In the genomic region with DNA sequence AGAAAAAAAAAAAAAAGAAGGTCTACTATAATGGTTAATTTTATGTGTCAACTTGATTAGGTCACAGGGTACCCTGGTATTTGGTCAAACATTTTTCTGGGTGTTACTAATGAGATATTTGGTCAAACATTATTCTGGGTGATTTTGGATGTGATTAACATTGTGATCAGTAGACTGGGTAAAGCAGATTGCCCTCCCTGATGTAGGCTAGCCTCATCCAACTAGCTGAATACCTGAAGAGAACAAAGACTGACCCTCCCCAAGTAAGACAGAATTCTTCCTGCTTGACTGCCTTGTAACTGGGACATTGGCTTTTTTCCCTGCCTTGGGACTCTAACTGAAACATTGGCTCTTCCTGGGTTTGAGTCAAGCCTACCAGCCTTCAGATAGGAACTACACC, we compare ENCODE assay signal across 26 cellular contexts.
"Had no signal": no experiment of that assay in that cellular context is flagged by ENCODE, and none has a peak within 500 bp of the region (broad histone marks: within the 10 kb centered on the region; RNA-seq: fewer than 3 reads in every experiment).

No MANE protein-coding gene starts in this region.

- H3K27me3 ChIP-seq: breast epithelium had no signal

- H2AFZ ChIP-seq: parathyroid adenoma had no signal

- H3K79me2 ChIP-seq: parathyroid adenoma had no signal

- H3K9me3 ChIP-seq: breast epithelium, thoracic aorta had no signal

- H3K4me1 ChIP-seq: breast epithelium, parathyroid adenoma had no signal

- H3K9me3 Mint-ChIP-seq: activated B cell treated with CpG ODN at 0.5 μM for 24 hours; naive thymus-derived CD4-positive, alpha-beta T cell; neural crest cell; stimulated activated naive CD8-positive, alpha-beta T cell treated with anti-CD3 and anti-CD28 coated beads, Interleukin-15, Interleukin-2, amounts not matched to agents 100 ng/mL and 50 ng/mL, for 24 hours had no signal

- FAIRE-seq: endothelial cell of umbilical vein, urothelium cell line had no signal

- H3K4me3 ChIP-seq: breast epithelium, thoracic aorta had no signal

- H3K27me3 Mint-ChIP-seq: activated B cell treated with CpG ODN at 0.5 μM for 24 hours; activated CD4-positive, alpha-beta T cell treated with anti-CD3 and anti-CD28 coated beads for 36 hours; naive thymus-derived CD4-positive, alpha-beta T cell; stimulated activated naive CD8-positive, alpha-beta T cell treated with anti-CD3 and anti-CD28 coated beads, Interleukin-15, Interleukin-2, amounts not matched to agents 100 ng/mL and 50 ng/mL, for 24 hours had no signal

- H3K4me3 Mint-ChIP-seq: activated B cell treated with CpG ODN at 0.5 μM for 24 hours; activated CD4-positive, alpha-beta T cell treated with anti-CD3 and anti-CD28 coated beads for 36 hours; naive thymus-derived CD4-positive, alpha-beta T cell; neural crest cell; stimulated activated naive CD8-positive, alpha-beta T cell treated with anti-CD3 and anti-CD28 coated beads, Interleukin-15, Interleukin-2, amounts not matched to agents 100 ng/mL and 50 ng/mL, for 24 hours had no signal

- H3K36me3 ChIP-seq: breast epithelium, thoracic aorta had no signal

- H3K9ac ChIP-seq: parathyroid adenoma had no signal

- ATAC-seq: activated CD4-positive, alpha-beta T cell treated with anti-CD3 and anti-CD28 coated beads for 36 hours; esophagus mucosa; left ventricle myocardium superior; naive thymus-derived CD4-positive, alpha-beta T cell; right cardiac atrium had no signal

- DNase-seq: activated B cell treated with CpG ODN at 0.5 μM for 24 hours; activated CD4-positive, alpha-beta T cell treated with anti-CD3 and anti-CD28 coated beads for 36 hours; activated CD4-positive, alpha-beta T cell treated with anti-CD3 and anti-CD28 coated beads, Interleukin-2, amount 50 U/mL, for 48 hours; activated CD8-positive, alpha-beta memory T cell treated with anti-CD3 and anti-CD28 coated beads for 24 hours; activated gamma-delta T cell; activated naive CD4-positive, alpha-beta T cell treated with anti-CD3 and anti-CD28 coated beads, Interleukin-2, amount 50 U/mL, for 16 hours; activated T-cell treated with anti-CD3 and anti-CD28 coated beads, Interleukin-2, amount 50 U/mL, for 1 hour; amniotic stem cell; central memory CD4-positive, alpha-beta T cell; foreskin melanocyte; left ventricle myocardium superior; midbrain; naive thymus-derived CD4-positive, alpha-beta T cell; occipital lobe; right cardiac atrium; stimulated activated CD4-positive, alpha-beta T cell treated with anti-CD3 and anti-CD28 coated beads, Interleukin-2, amount 100 ng/mL, for 48 hours; T-helper 2 cell; trophoblast cell had no signal

- H3K27ac Mint-ChIP-seq: activated B cell treated with CpG ODN at 0.5 μM for 24 hours; activated CD4-positive, alpha-beta T cell treated with anti-CD3 and anti-CD28 coated beads for 36 hours; stimulated activated naive CD8-positive, alpha-beta T cell treated with anti-CD3 and anti-CD28 coated beads, Interleukin-15, Interleukin-2, amounts not matched to agents 100 ng/mL and 50 ng/mL, for 24 hours had no signal

- H3K27ac ChIP-seq: breast epithelium, parathyroid adenoma, thoracic aorta had no signal
